In the genomic region with DNA sequence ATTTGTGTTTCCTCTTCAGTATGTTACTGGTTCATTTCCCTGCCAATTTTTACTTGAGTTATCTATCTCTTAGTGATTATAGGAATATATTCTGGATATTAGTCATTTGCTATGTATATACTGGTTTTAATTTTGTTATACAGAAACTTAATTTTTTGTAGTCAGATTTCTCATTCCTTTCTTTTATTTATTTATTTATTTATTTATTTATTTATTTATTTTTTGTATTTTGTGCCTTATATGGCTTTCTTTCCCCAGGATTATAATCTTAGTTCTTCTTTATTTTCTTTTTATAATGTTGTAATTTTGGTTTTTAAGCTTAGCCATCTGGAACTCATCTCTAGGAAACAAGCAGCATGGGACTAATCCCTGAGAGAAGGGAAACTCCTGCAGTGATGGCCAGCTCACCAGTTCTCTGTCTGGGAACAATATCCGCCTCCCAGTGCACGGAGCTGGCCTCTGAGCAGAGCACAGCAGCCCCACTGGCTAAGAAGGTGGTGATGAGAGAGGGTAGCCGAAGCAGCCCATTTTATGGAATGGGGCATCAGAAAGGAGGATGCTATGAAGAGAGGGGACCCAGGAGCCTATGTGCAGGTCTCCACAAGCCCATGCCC, we compare ENCODE assay signal across 1 cellular context.
A peak's percentile ranks its signal among the peaks of the same experiment; 100 is the strongest.
TF ChIP-seq lines count a peak whose summit lies in the region.

No MANE protein-coding gene starts in this region.

TF ChIP-seq in HEK293, 187 proteins besides CTCF, POLR2A, EP300 and RAD21 (continued from another document):
- TF ChIP-seq, protein P1, sequence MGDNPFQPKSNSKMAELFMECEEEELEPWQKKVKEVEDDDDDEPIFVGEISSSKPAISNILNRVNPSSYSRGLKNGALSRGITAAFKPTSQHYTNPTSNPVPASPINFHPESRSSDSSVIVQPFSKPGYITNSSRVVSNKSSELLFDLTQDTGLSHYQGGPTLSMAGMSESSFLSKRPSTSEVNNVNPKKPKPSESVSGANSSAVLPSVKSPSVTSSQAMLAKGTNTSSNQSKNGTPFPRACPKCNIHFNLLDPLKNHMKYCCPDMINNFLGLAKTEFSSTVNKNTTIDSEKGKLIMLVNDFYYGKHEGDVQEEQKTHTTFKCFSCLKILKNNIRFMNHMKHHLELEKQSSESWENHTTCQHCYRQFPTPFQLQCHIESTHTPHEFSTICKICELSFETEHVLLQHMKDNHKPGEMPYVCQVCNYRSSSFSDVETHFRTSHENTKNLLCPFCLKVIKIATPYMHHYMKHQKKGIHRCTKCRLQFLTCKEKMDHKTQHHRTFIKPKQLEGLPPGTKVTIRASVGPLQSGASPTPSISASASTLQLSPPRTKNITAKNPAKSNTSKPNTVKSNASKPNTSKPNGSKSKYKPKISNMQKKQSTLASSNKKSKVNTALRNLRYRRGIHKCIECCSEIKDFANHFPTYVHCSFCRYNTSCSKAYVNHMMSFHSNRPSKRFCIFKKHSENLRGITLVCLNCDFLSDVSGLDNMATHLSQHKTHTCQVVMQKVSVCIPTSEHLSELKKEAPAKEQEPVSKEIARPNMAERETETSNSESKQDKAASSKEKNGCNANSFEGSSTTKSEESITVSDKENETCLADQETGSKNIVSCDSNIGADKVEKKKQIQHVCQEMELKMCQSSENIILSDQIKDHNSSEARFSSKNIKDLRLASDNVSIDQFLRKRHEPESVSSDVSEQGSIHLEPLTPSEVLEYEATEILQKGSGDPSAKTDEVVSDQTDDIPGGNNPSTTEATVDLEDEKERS (tag by site-specific recombination; IDR thresholded peaks at IDR 0.05): no peak
- TF ChIP-seq MEIS1 (CRISPR knock-in tag; IDR thresholded peaks at IDR 0.05; ENCODE audit: borderline replicate concordance) (no peak), ZBTB7A (tag by site-specific recombination; IDR thresholded peaks at IDR 0.05; ENCODE audit: low read depth) (no peak), ZNF843 (tag by site-specific recombination; IDR thresholded peaks at IDR 0.05) (no peak), ZNF280C (tag by site-specific recombination; IDR thresholded peaks at IDR 0.05) (no peak), ZNF791 (tag by site-specific recombination; IDR thresholded peaks at IDR 0.05) (no peak), ZNF692 (tag by site-specific recombination; IDR thresholded peaks at IDR 0.05) (no peak), ZNF354C (tag by site-specific recombination; IDR thresholded peaks at IDR 0.05; ENCODE audit: borderline replicate concordance, low read depth) (no peak), ZNF416 (tag by site-specific recombination; IDR thresholded peaks at IDR 0.05) (no peak), ZNF624 (tag by site-specific recombination; IDR thresholded peaks at IDR 0.05) (no peak), ZSCAN16 (tag by site-specific recombination; IDR thresholded peaks at IDR 0.05) (no peak), ZBTB26 (tag by site-specific recombination; optimal IDR thresholded peaks at IDR 0.05) (no peak), ZBTB20 (tag by site-specific recombination; IDR thresholded peaks at IDR 0.05) (no peak), ZNF248 (tag by site-specific recombination; IDR thresholded peaks at IDR 0.05) (no peak), ZNF426 (tag by site-specific recombination; IDR thresholded peaks at IDR 0.05) (peak; percentile 79), EGR2 (tag by site-specific recombination; IDR thresholded peaks at IDR 0.05; ENCODE audit: low read depth) (no peak), ZNF350 (tag by site-specific recombination; IDR thresholded peaks at IDR 0.05) (no peak), ZBTB17 (tag by site-specific recombination; IDR thresholded peaks at IDR 0.05) (no peak), BCL11B (tag by site-specific recombination; IDR thresholded peaks at IDR 0.05; ENCODE audit: low read depth) (no peak), ZNF112 (tag by site-specific recombination; IDR thresholded peaks at IDR 0.05) (no peak), ZNF140 (tag by site-specific recombination; IDR thresholded peaks at IDR 0.05) (peak; percentile 81; the same call in 1 of the 2 replicates), BCL11A (tag by site-specific recombination; IDR thresholded peaks at IDR 0.05; ENCODE audit: low read depth) (no peak), ZNF175 (tag by site-specific recombination; IDR thresholded peaks at IDR 0.05) (no peak), ZNF514 (tag by site-specific recombination; IDR thresholded peaks at IDR 0.05) (no peak), ZNF558 (tag by site-specific recombination; IDR thresholded peaks at IDR 0.05) (0 out of 2 replicates have a peak, but pooled peaks have one; percentile 21)
- TF ChIP-seq, protein P2, sequence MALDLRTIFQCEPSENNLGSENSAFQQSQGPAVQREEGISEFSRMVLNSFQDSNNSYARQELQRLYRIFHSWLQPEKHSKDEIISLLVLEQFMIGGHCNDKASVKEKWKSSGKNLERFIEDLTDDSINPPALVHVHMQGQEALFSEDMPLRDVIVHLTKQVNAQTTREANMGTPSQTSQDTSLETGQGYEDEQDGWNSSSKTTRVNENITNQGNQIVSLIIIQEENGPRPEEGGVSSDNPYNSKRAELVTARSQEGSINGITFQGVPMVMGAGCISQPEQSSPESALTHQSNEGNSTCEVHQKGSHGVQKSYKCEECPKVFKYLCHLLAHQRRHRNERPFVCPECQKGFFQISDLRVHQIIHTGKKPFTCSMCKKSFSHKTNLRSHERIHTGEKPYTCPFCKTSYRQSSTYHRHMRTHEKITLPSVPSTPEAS (tag by site-specific recombination; IDR thresholded peaks at IDR 0.05): no peak
- TF ChIP-seq, protein P3, sequence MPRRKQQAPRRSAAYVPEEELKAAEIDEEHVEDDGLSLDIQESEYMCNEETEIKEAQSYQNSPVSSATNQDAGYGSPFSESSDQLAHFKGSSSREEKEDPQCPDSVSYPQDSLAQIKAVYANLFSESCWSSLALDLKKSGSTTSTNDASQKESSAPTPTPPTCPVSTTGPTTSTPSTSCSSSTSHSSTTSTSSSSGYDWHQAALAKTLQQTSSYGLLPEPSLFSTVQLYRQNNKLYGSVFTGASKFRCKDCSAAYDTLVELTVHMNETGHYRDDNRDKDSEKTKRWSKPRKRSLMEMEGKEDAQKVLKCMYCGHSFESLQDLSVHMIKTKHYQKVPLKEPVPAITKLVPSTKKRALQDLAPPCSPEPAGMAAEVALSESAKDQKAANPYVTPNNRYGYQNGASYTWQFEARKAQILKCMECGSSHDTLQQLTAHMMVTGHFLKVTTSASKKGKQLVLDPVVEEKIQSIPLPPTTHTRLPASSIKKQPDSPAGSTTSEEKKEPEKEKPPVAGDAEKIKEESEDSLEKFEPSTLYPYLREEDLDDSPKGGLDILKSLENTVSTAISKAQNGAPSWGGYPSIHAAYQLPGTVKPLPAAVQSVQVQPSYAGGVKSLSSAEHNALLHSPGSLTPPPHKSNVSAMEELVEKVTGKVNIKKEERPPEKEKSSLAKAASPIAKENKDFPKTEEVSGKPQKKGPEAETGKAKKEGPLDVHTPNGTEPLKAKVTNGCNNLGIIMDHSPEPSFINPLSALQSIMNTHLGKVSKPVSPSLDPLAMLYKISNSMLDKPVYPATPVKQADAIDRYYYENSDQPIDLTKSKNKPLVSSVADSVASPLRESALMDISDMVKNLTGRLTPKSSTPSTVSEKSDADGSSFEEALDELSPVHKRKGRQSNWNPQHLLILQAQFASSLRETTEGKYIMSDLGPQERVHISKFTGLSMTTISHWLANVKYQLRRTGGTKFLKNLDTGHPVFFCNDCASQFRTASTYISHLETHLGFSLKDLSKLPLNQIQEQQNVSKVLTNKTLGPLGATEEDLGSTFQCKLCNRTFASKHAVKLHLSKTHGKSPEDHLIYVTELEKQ (tag by site-specific recombination; IDR thresholded peaks at IDR 0.05; ENCODE audit: borderline replicate concordance): no peak
- TF ChIP-seq, protein P4, sequence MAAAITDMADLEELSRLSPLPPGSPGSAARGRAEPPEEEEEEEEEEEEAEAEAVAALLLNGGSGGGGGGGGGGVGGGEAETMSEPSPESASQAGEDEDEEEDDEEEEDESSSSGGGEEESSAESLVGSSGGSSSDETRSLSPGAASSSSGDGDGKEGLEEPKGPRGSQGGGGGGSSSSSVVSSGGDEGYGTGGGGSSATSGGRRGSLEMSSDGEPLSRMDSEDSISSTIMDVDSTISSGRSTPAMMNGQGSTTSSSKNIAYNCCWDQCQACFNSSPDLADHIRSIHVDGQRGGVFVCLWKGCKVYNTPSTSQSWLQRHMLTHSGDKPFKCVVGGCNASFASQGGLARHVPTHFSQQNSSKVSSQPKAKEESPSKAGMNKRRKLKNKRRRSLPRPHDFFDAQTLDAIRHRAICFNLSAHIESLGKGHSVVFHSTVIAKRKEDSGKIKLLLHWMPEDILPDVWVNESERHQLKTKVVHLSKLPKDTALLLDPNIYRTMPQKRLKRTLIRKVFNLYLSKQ (tag by site-specific recombination; IDR thresholded peaks at IDR 0.05; ENCODE audit: borderline replicate concordance): 0 out of 2 replicates have a peak, but pooled peaks have one; percentile 34
